In genomic region chr3:57864853-57865252, GRCh38 we compare ENCODE assay signal across 9 cellular contexts.
DNase-seq lines count a peak whose midpoint lies in the region; ATAC-seq, FAIRE-seq and TF ChIP-seq lines count a peak whose summit lies in the region.
"Had no signal": no experiment of that assay in that cellular context is flagged by ENCODE, and none has a peak within 500 bp of the region (broad histone marks: within the 10 kb centered on the region; RNA-seq: fewer than 3 reads in every experiment).

No MANE protein-coding gene starts in this region.

- no peaks in the 10 kb centered on the region for H4K20me1 ChIP-seq in HepG2 (ENCODE audit: insufficient read depth, low read length)

- intact Hi-C loops in HepG2 (cut with micrococcal nuclease; ENCODE audit: unreplicated experiment), result no loop called here

- POLR2A ChIA-PET in HepG2 (lab: Yijun Ruan, JAX), result no interaction called here

- no peaks in the 10 kb centered on the region for H3K27me3 Mint-ChIP-seq in brain

- DNase-seq in AG09309 (ENCODE audit: low read depth), result no peak
- DNase-seq in KBM-7, result peak; percentile 15
- DNase-seq in HepG2 (ENCODE audit: low spot score), result no peak
- no peak for DNase-seq in ureter (ENCODE audit: low spot score)
- DNase-seq in H54 (ENCODE audit: insufficient read length, low spot score), result no peak
- DNase-seq in NCI-H1105 (lab: John Stamatoyannopoulos, UW), result no peak
- DNase-seq: cortex of kidney had no signal

- ATAC-seq in HepG2 (no peak), GM21786 (IDR thresholded peaks at IDR 0.05; ENCODE audit: unreplicated experiment) (no peak)

- no peak overlapping the region for H3K4me3 Mint-ChIP-seq in brain

- H3K4me1 ChIP-seq in HepG2 (ENCODE audit: insufficient read depth, low read length), result no peaks in the 10 kb centered on the region

- WGBS in HepG2 (ENCODE audit: low lambda C conversion rate), result 64% methylated on average over 1 of the region's 1 CpG

- peaks cover 3 to 30% of the 10 kb centered on the region in 2 experiments; a peak in 3 of 5 replicates for H3K36me3 ChIP-seq in HepG2 (replicated peaks in 1 of 2; ENCODE audit: control insufficient read depth in 1 of 2, insufficient read depth in 2 of 2, low read length in 2 of 2)

- H3K36me3 Mint-ChIP-seq in brain, result peaks cover 61% of the 10 kb centered on the region

- no peak overlapping the region for H2AFZ ChIP-seq in HepG2 (ENCODE audit: low read length)

- no peaks in the 10 kb centered on the region for H3K4me1 Mint-ChIP-seq in brain

- H3K79me2 ChIP-seq in HepG2 (ENCODE audit: insufficient read depth, low read length), result no peaks in the 10 kb centered on the region

- TF ChIP-seq RAD21 in HepG2 (CRISPR knock-in tag; IDR thresholded peaks at IDR 0.05), result no peak

- in situ Hi-C loops in KBM-7 (cut with MboI; ENCODE audit: low pct_unique_long_range_greater_than_20kb, low sequenced_read_pairs), result no loop called here
- in situ Hi-C loops in HepG2 (cut with HindIII; ENCODE audit: extremely low pct_ligation_motif_present, low pct_unique_long_range_greater_than_20kb), result loop anchor here (25.0 kb wide), 1 partner anchor 478 kb away; no protein-coding TSS in a partner anchor

- no peak overlapping the region for H3K4me3 ChIP-seq in AG09309 (ENCODE audit: control insufficient read depth, low read depth, low read length)
- no peak overlapping the region for H3K4me3 ChIP-seq in HepG2 (replicated peaks in 1 of 3; ENCODE audit: insufficient read depth in 1 of 3, low read depth in 2 of 3, low read length in 3 of 3)

- H3K9me3 Mint-ChIP-seq in brain, result no peaks in the 10 kb centered on the region

- TF ChIP-seq EP300 in HepG2 (IDR thresholded peaks at IDR 0.05; ENCODE audit: low read depth in 2 of 2, low read length in 2 of 2), result no peak
- no peak for TF ChIP-seq EP300 in HepG2 (CRISPR knock-in tag; IDR thresholded peaks at IDR 0.05; ENCODE audit: borderline replicate concordance)

- no peak overlapping the region for H3K4me2 ChIP-seq in HepG2 (ENCODE audit: low read depth, low read length)

- H3K9me3 ChIP-seq in HepG2 (ENCODE audit: low read length), result no peaks in the 10 kb centered on the region

- FAIRE-seq in HepG2 (lab: Jason Lieb, UNC), result no peak
- no peak for FAIRE-seq in H54 (lab: Jason Lieb, UNC)

- CTCF ChIA-PET in HepG2 (lab: Yijun Ruan, JAX; ENCODE audit: low intra/inter-chr PET ratio, low total read pairs), result no interaction called here

- H3K27ac Mint-ChIP-seq in brain, result no peak overlapping the region

- no peaks in the 10 kb centered on the region for H3K27me3 ChIP-seq in HepG2 (ENCODE audit: control insufficient read depth in 1 of 2, insufficient read depth in 2 of 2, low read length in 2 of 2)

- H3K27ac ChIP-seq in HepG2 (ENCODE audit: extremely low read length, insufficient read depth, low read length), result no peak overlapping the region

- BruUV-seq in HepG2 (replicated peaks; lab: Mats Ljungman, UMichigan), result no TSS peak

- no peak overlapping the region for H3K9ac ChIP-seq in HepG2 (ENCODE audit: insufficient read depth, low read depth, low read length)

- TF ChIP-seq CTCF in AG09309 (IDR thresholded peaks at IDR 0.05; ENCODE audit: control insufficient read depth, insufficient read depth, low read depth, low read length, missing control alignments) (peak; percentile 57), brain (conservative IDR thresholded peaks at IDR 0.05) (peak; percentile 56 to 73), HepG2 (CRISPR knock-in tag; IDR thresholded peaks at IDR 0.05) (no peak)

- TF ChIP-seq POLR2A in HepG2 (IDR thresholded peaks at IDR 0.05; ENCODE audit: insufficient read depth in 1 of 2, low read depth in 2 of 2, low read length in 2 of 2), result no peak
- no peak for TF ChIP-seq POLR2A in H54 (IDR thresholded peaks at IDR 0.05; ENCODE audit: low read depth, low read length)

TF ChIP-seq in HepG2, 621 proteins besides CTCF, POLR2A, EP300 and RAD21:
- TF ChIP-seq ZNF652 (CRISPR knock-in tag; IDR thresholded peaks at IDR 0.05; ENCODE audit: borderline replicate concordance, low read depth) (no peak), STAG1 (CRISPR knock-in tag; IDR thresholded peaks at IDR 0.05) (peak; percentile 43)
